Comparison of ENCODE assay signal across 1 cellular context in the genomic region with DNA sequence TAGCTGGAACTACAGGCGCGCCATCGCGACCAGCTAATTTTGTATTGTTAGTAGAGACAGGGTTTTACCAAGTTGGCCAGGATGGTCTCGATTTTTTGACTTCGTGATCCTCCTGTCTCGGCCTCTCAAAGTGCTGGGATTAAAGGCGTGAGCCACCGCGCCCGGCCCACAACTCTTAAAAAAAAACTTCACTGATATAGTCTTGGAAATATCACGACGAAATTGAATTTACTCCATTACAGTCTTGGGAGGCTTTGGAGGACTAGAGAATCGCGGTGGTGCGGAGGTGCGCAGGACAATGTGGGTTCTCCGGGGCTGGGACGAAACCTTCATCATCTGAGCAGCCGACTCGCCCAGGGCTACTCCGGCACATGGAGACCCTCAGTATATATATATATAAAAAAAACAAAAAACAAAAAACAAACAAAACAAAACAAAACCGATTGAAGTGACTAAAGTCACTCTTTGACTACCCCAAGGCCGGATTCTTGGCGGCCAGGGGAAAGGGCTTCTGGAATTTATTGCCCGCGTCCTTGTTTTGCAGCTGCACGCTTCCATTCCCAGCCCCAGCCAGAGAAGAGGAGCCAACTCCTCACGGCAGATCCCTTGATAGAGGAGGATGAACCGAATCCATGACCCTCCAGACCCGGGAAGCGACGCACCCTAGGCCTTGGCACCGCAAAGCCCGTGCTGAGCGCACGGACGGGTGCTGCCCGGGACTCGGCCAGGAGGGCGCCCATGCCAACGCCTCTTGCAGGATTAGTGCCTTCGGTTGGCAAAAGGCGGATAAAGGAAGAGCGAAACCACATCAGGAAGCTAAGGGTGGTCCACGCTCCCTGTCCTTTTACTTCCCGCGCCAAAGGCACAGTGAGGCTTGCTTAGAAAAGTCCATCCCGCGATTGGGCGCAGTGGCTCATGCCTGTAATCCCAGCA.
TF ChIP-seq lines count a peak whose summit lies in the region.

No MANE protein-coding gene starts in this region.

TF ChIP-seq in H1, 55 proteins besides CTCF, POLR2A, EP300 and RAD21:
- TF ChIP-seq SRF (IDR thresholded peaks at IDR 0.05; ENCODE audit: low read depth, low read length) (no peak), EZH2 (IDR thresholded peaks at IDR 0.05; ENCODE audit: low read depth, low read length, severe bottlenecking) (peak; percentile 89), BACH1 (IDR thresholded peaks at IDR 0.05; ENCODE audit: low read length) (no peak), RFX5 (IDR thresholded peaks at IDR 0.05; ENCODE audit: borderline replicate concordance, low read depth, low read length) (no peak), SUZ12 (IDR thresholded peaks at IDR 0.05; ENCODE audit: low read length) (peak; percentile 77; the same call in 1 of the 2 replicates), HDAC2 (IDR thresholded peaks at IDR 0.05; ENCODE audit: borderline replicate concordance in 1 of 2, low read depth in 2 of 2, low read length in 2 of 2) (0 out of 4 replicates have a peak, but pooled peaks of 1 of the 2 experiments have one; percentile 15)
- TF ChIP-seq, protein P1, sequence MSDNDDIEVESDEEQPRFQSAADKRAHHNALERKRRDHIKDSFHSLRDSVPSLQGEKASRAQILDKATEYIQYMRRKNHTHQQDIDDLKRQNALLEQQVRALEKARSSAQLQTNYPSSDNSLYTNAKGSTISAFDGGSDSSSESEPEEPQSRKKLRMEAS (IDR thresholded peaks at IDR 0.05): peak; percentile 7; the same call in 1 of the 2 replicates
